ENCODE assay signal across 2 cellular contexts in the genomic region with DNA sequence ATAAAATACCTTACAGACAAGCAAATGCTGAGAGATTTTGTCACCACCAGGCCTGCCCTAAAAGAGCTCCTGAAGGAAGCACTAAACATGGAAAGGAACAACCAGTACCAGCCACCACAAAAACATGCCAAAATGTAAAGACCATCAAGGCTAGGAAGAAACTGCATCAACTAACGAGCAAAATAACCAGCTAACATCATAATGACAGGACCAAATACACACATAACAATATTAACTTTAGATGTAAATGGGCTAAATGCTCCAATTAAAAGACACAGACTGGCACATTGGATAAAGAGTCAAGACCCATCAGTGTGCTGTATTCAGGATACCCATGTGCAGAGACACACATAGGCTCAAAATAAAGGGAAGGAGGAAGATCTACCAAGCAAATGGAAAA. TPM values are rescaled to one million over a fixed set of nuclear protein-coding genes. Genes with fewer than 3 reads are reported as not detected.
"Had no signal": no experiment of that assay in that cellular context is flagged by ENCODE, and none has a peak within 500 bp of the region (broad histone marks: within the 10 kb centered on the region; RNA-seq: fewer than 3 reads in every experiment).

No MANE protein-coding gene starts in this region.

RNA-seq across cellular contexts. Expression of a gene that starts 24.7 kb away (rescaled TPM):
- total RNA-seq: subcutaneous adipose tissue, suprapubic skin had no signal
